2 cellular contexts compared by ENCODE assay signal in the genomic region with DNA sequence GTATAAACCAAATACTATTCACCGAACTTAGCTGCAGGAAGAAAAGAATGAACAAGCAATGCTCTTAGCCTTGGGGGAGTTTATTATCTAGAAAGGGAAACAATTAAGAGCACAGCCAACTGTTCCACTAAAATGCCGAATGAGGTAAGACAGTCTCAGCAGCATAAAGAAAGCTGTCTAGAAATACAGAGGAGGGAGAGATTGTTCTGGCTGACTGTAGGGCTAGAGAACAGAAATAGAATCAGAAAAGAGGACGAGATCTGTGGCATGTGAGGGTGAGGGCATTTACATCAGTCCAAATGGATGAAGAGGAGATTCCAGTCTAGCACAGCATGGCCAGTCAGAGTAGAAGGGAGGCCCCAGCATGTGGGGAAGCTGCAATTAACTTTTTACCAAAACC.
TF ChIP-seq lines count a peak whose summit lies in the region.

No MANE protein-coding gene starts in this region.

TF ChIP-seq in IMR-90, 13 proteins besides CTCF, POLR2A, EP300 and RAD21 (continued from another document):
- no peak for TF ChIP-seq MAZ (IDR thresholded peaks at IDR 0.05; ENCODE audit: borderline replicate concordance, low read depth, low read length)
TF ChIP-seq in IMR-90: peak in this region for 0.

TF ChIP-seq in WTC11, 78 proteins besides CTCF, POLR2A, EP300 and RAD21 (continued from another document):
- TF ChIP-seq AR (CRISPR knock-in tag; IDR thresholded peaks at IDR 0.05) (no peak), ZNF281 (CRISPR knock-in tag; IDR thresholded peaks at IDR 0.05) (no peak), EMX1 (CRISPR knock-in tag; IDR thresholded peaks at IDR 0.05) (no peak), NR2C2 (CRISPR knock-in tag; IDR thresholded peaks at IDR 0.05) (no peak)
